In the genomic region with DNA sequence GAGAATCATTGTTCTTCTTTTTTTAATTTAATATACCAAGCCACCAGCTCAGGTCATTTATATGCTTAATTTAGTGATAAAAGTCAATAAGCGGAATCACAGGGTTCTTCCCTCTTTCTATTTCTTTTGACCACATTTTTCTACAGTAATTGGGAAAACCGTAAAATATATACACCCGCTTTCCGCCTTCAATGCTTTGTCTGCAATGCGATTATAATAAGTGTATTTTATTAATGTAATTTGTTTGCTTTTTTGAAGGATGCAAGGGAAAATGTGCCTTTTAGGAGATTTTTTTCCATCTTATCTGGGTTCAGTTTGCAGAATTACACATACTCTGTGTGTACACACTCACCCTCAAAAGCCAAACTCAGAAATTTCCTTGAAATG, we compare ENCODE assay signal across 19 cellular contexts. TPM values are rescaled to one million over a fixed set of nuclear protein-coding genes. Genes with fewer than 3 reads are reported as not detected.
DNase-seq lines count a peak whose midpoint lies in the region; ATAC-seq and TF ChIP-seq lines count a peak whose summit lies in the region.
"Had no signal": no experiment of that assay in that cellular context is flagged by ENCODE, and none has a peak within 500 bp of the region (broad histone marks: within the 10 kb centered on the region; RNA-seq: fewer than 3 reads in every experiment).

No MANE protein-coding gene starts in this region.

- H3K9ac ChIP-seq in ES-I3 (ENCODE audit: low read depth, low read length) (peak overlapping the region; percentile 57; the same call in 1 of the 2 replicates), HUES6 (ENCODE audit: low read length) (no peak overlapping the region)

- ATAC-seq in psoas muscle: no peak

- H3K27me3 ChIP-seq in HUES6 (ENCODE audit: control insufficient read depth, insufficient read depth, low read length) (peaks cover 100% of the 10 kb centered on the region), psoas muscle (ENCODE audit: insufficient read depth in 3 of 3, low read length in 2 of 3) (peaks cover 0 to 70% (median 35%) of the 10 kb centered on the region in 3 donors)

- peaks cover 6% of the 10 kb centered on the region for H3K4me1 ChIP-seq in ES-I3 (ENCODE audit: insufficient read depth, low read length)
- H3K4me1 ChIP-seq in HUES6 (ENCODE audit: control insufficient read depth, insufficient read depth, low read length): peaks cover 44% of the 10 kb centered on the region
- peaks cover 14% of the 10 kb centered on the region for H3K4me1 ChIP-seq in psoas muscle
- H3K4me1 ChIP-seq: BE2C, Caco-2 had no signal

- H3K4me3 Mint-ChIP-seq in glutamatergic neuron (ENCODE audit: unreplicated experiment): peak overlapping the region; percentile 89

- peaks cover 30% of the 10 kb centered on the region for H3K27me3 Mint-ChIP-seq in glutamatergic neuron (ENCODE audit: unreplicated experiment)

- DNase-seq in glutamatergic neuron (no peak), psoas muscle (no peak), 8988T (no peak), epidermal melanocyte (ENCODE audit: insufficient read length, low spot score) (no peak)
- no peak for DNase-seq in activated CD8-positive, alpha-beta memory T cell treated with anti-CD3 and anti-CD28 coated beads for 24 hours
- DNase-seq: BE2C; Caco-2; CD4-positive, CD25-positive, alpha-beta regulatory T cell; GDM1; HCEC 1CT; NCI-H1105 treated with DMSO at 0.1 percent for 48 hours; NCI-H1694 treated with DMSO at 0.1 percent for 48 hours; OCI-M1; Right ventricle myocardium superior had no signal

- TF ChIP-seq CTCF in glutamatergic neuron (IDR thresholded peaks at IDR 0.05; ENCODE audit: partially characterized antibody, unreplicated experiment) (no peak), psoas muscle (IDR thresholded peaks at IDR 0.05) (no peak)

- no peaks in the 10 kb centered on the region for H3K9me3 ChIP-seq in ES-I3 (ENCODE audit: control insufficient read depth, insufficient read depth, low read length)
- H3K9me3 ChIP-seq in HUES6 (ENCODE audit: control insufficient read depth, insufficient read depth, low read depth, low read length): no peaks in the 10 kb centered on the region
- no peaks in the 10 kb centered on the region for H3K9me3 ChIP-seq in psoas muscle
- H3K9me3 ChIP-seq: BE2C, Caco-2 had no signal

- intact Hi-C loops in psoas muscle (cut with DNase I): no loop called here

- peak overlapping the region; percentile 63 for H3K4me3 ChIP-seq in HUES6 (ENCODE audit: low read depth, low read length)
- H3K4me3 ChIP-seq in psoas muscle: peak overlapping the region; percentile 45

- H3K27ac Mint-ChIP-seq in glutamatergic neuron (ENCODE audit: unreplicated experiment): no peak overlapping the region
- H3K27ac Mint-ChIP-seq: CD4-positive, CD25-positive, alpha-beta regulatory T cell had no signal

- peaks cover 14% of the 10 kb centered on the region for H3K9me3 Mint-ChIP-seq in glutamatergic neuron (ENCODE audit: unreplicated experiment)

- 11 to 18% (median 17%) methylated on average over 5 of the region's 5 CpGs for WGBS in psoas muscle, 3 donors

- peaks cover 10% of the 10 kb centered on the region for H3K4me1 Mint-ChIP-seq in glutamatergic neuron (ENCODE audit: low read depth, unreplicated experiment)

- no peaks in the 10 kb centered on the region for H3K36me3 Mint-ChIP-seq in glutamatergic neuron (ENCODE audit: unreplicated experiment)
- H3K36me3 Mint-ChIP-seq: CD4-positive, CD25-positive, alpha-beta regulatory T cell had no signal

- H3K27ac ChIP-seq in HUES6 (ENCODE audit: low read depth, low read length): no peak overlapping the region
- no peak overlapping the region for H3K27ac ChIP-seq in psoas muscle
- H3K27ac ChIP-seq: SK-N-MC had no signal

- no peaks in the 10 kb centered on the region for H3K36me3 ChIP-seq in ES-I3 (ENCODE audit: insufficient read depth, low read length)
- H3K36me3 ChIP-seq in HUES6 (ENCODE audit: control insufficient read depth, insufficient read depth, low read length): no peaks in the 10 kb centered on the region
- H3K36me3 ChIP-seq in psoas muscle (ENCODE audit: insufficient read depth in 1 of 2, low read depth in 1 of 2): no peaks in the 10 kb centered on the region
- H3K36me3 ChIP-seq: BE2C had no signal

RNA-seq across cellular contexts. Expression of gene SOX14, which starts 8.1 kb away (rescaled TPM):
- total RNA-seq in glutamatergic neuron (ENCODE audit: unreplicated experiment) (not detected), psoas muscle (not detected)
- not detected for polyA plus RNA-seq in psoas muscle
- total RNA-seq: Caco-2; CD4-positive, CD25-positive, alpha-beta regulatory T cell; LHCN-M2; NCI-H460; Right ventricle myocardium superior had no signal
- polyA plus RNA-seq: CD4-positive, CD25-positive, alpha-beta regulatory T cell had no signal
